1 cellular context compared by ENCODE assay signal in the genomic region with DNA sequence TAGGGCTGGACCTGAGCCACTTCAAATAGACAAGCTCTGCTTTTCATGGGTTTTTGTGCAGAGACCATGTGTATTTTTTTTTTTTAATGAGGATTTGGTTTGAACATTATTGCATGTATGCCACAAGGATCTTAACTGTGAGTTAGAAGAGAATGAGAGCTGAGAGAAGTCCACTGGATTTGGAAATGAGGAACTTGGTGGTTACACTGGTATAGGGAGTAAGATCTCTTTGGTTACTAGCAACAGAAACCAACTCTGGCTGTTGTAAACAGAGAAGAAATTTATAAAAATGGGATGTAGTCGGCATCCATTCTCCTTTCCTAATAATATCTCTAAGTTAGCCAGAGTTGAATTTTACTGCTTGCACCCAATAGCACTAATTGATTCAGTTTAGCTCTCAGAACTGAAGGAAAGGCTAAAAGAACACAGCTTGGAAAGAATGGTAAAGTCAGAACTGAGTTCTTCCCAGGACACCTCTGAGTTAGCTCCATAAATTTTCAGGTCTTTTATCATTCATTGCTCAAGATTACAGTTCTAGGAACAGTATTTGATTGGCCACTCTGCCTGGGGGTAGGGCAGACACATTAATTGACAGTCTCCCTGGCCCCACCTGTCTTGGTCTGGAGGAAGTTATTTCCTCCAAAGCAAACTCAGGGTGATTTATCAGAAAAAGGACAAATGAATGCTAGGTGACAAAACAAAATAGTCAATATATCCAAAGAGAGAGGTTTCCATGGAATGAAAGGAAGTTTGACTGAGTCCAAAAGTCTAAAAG.
A peak's percentile ranks its signal among the peaks of the same experiment; 100 is the strongest.
TF ChIP-seq lines count a peak whose summit lies in the region.

No MANE protein-coding gene starts in this region.

TF ChIP-seq in K562, 482 proteins besides CTCF, POLR2A, EP300 and RAD21:
- TF ChIP-seq, protein P1, sequence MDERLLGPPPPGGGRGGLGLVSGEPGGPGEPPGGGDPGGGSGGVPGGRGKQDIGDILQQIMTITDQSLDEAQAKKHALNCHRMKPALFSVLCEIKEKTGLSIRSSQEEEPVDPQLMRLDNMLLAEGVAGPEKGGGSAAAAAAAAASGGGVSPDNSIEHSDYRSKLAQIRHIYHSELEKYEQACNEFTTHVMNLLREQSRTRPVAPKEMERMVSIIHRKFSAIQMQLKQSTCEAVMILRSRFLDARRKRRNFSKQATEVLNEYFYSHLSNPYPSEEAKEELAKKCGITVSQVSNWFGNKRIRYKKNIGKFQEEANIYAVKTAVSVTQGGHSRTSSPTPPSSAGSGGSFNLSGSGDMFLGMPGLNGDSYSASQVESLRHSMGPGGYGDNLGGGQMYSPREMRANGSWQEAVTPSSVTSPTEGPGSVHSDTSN (CRISPR knock-in tag; IDR thresholded peaks at IDR 0.05; ENCODE audit: low read depth): no peak
- TF ChIP-seq, protein P1 (tag; conservative IDR thresholded peaks at IDR 0.05; ENCODE audit: low read depth): peak; percentile 20
- TF ChIP-seq FOXP1 (CRISPR knock-in tag; IDR thresholded peaks at IDR 0.05) (no peak), FIP1L1 (IDR thresholded peaks at IDR 0.05; ENCODE audit: low read depth, low read length, poor library complexity, severe bottlenecking) (no peak)
